Comparison of ENCODE assay signal across 8 cellular contexts in the genomic region with DNA sequence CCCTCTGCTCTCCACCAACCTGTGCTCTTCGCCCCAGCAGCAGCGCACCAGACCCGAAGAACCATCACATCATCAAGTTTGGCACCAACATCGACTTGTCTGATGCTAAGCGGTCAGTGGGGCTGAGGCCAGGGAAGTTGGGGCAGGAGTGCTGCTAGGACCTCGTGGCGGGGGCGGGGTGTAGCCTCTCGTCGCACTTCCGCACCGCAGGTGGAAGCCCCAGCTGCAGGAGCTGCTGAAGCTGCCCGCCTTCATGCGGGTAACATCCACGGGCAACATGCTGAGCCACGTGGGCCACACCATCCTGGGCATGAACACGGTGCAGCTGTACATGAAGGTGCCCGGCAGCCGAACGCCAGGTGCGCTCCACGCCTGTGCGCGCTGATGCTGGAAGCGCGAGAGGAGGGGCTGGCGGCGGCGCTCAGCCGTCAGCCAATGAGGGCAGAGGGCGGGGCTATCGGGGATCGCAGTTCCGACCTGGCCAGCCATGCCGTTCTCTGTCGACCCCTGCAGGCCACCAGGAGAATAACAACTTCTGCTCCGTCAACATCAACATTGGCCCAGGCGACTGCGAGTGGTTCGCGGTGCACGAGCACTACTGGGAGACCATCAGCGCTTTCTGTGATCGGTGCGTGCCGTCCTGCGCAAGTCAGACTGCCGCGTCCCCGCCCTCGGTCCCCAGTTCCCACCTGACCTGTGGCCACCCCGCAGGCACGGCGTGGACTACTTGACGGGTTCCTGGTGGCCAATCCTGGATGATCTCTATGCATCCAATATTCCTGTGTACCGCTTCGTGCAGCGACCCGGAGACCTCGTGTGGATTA. TPM values are rescaled to one million over a fixed set of nuclear protein-coding genes. Genes with fewer than 3 reads are reported as not detected.
DNase-seq lines count a peak whose midpoint lies in the region; TF ChIP-seq lines count a peak whose summit lies in the region.

No MANE protein-coding gene starts in this region.

- H3K4me3 ChIP-seq in GM23248 (no peak overlapping the region), SK-N-SH (ENCODE audit: low read depth in 2 of 2, low read length in 1 of 2) (peak overlapping the region in 1 of 2 experiments; percentile 3; a peak in 1 of 4 replicates), thymus (ENCODE audit: low read length) (peak overlapping the region; percentile 21)

- WGBS in GM23248 (ENCODE audit: low coverage in 1 of 2, low lambda C conversion rate in 2 of 2, missing lambda C conversion rate in 2 of 2), 2 experiments, result 25 to 27% methylated on average over 53 to 59 of the region's 60 CpGs
- 42% methylated on average over 33 of the region's 60 CpGs for WGBS in SK-N-SH (ENCODE audit: low lambda C conversion rate)
- 24% methylated on average over 60 of the region's 60 CpGs for WGBS in thymus

- CTCF ChIA-PET in SK-N-SH (lab: Yijun Ruan, JAX), result interaction anchor here (0.5 to 5.7 kb wide), 10 partner anchors 11 to 108 kb away, joined by 3 to 58 read pairs (median 8); a partner anchor contains a TSS

- POLR2A ChIA-PET in SK-N-SH (lab: Yijun Ruan, JAX), result interaction anchor here (1.1 to 2.4 kb wide), 2 partner anchors 13 to 108 kb away, joined by 4 to 7 read pairs; no protein-coding TSS in a partner anchor

- H3K4me1 ChIP-seq in GM23248 (ENCODE audit: insufficient read depth), result 0 out of 2 replicates have a peak, but pooled peaks cover 8% of the 10 kb centered on the region
- H3K4me1 ChIP-seq in SK-N-SH (ENCODE audit: control insufficient read depth in 1 of 2, insufficient read depth in 2 of 2, low read depth in 1 of 2, low read length in 1 of 2), result peaks cover 13 to 28% of the 10 kb centered on the region in 2 experiments; a peak in 2 of 4 replicates
- peaks cover 21% of the 10 kb centered on the region for H3K4me1 ChIP-seq in thymus (ENCODE audit: control insufficient read depth, insufficient read depth, low read length)

- H3K9me3 ChIP-seq in GM23248 (ENCODE audit: low read depth) (no peaks in the 10 kb centered on the region), SK-N-SH (no peaks in the 10 kb centered on the region), thymus (ENCODE audit: control insufficient read depth) (no peaks in the 10 kb centered on the region)

- H3K9me3 Mint-ChIP-seq in osteocyte (ENCODE audit: unreplicated experiment), result no peaks in the 10 kb centered on the region

- H3K79me2 ChIP-seq in GM23248 (ENCODE audit: insufficient read depth), result peaks cover 54% of the 10 kb centered on the region
- 0 out of 2 replicates have a peak, but pooled peaks cover 2% of the 10 kb centered on the region for H3K79me2 ChIP-seq in SK-N-SH (ENCODE audit: insufficient read depth)

- H2AFZ ChIP-seq in GM23248 (no peak overlapping the region), SK-N-SH (ENCODE audit: low read depth) (no peak overlapping the region)

- DNase-seq in GF-D8 (lab: John Stamatoyannopoulos, UW) (peak; percentile 17), GM23248 (peak; percentile 93), LHCN-M2 (ENCODE audit: low read depth) (peak; percentile 62), SK-N-SH (peak; percentile 94), globus pallidus (ENCODE audit: low spot score) (peak; percentile 90), osteocyte (ENCODE audit: extremely low spot score, unreplicated experiment) (peak; percentile 95)
- peak; percentile 95 for DNase-seq in activated naive CD4-positive, alpha-beta T cell treated with anti-CD3 and anti-CD28 coated beads, Interleukin-2, amount 50 U/mL, for 16 hours

- no peaks in the 10 kb centered on the region for H3K27me3 Mint-ChIP-seq in osteocyte (ENCODE audit: unreplicated experiment)

- no peak overlapping the region for H3K9ac ChIP-seq in GM23248
- no peak overlapping the region for H3K9ac ChIP-seq in SK-N-SH

- H3K27ac Mint-ChIP-seq in osteocyte (ENCODE audit: unreplicated experiment), result peak overlapping the region; percentile 14

- H4K20me1 ChIP-seq in GM23248 (ENCODE audit: insufficient read depth) (no peaks in the 10 kb centered on the region), SK-N-SH (ENCODE audit: insufficient read depth) (peaks cover 31% of the 10 kb centered on the region)

- H3K27me3 ChIP-seq in GM23248 (replicated peaks; ENCODE audit: insufficient read depth) (no peaks in the 10 kb centered on the region), SK-N-SH (ENCODE audit: insufficient read depth) (no peaks in the 10 kb centered on the region), thymus (ENCODE audit: control insufficient read depth, insufficient read depth) (no peaks in the 10 kb centered on the region)

- in situ Hi-C loops in GM23248 (cut with MboI), result loop anchor here (10.0 kb wide), 1 partner anchor 107 kb away; no protein-coding TSS in a partner anchor

- H3K27ac ChIP-seq in GM23248, result no peak overlapping the region
- peak overlapping the region in 1 of 2 experiments; percentile 34; a peak in 1 of 4 replicates for H3K27ac ChIP-seq in SK-N-SH (ENCODE audit: low read depth in 2 of 2, low read length in 1 of 2)
- H3K27ac ChIP-seq in thymus (ENCODE audit: low read depth), result peak overlapping the region; percentile 81

- H3K4me2 ChIP-seq in GM23248 (ENCODE audit: unreplicated experiment) (no peak overlapping the region), SK-N-SH (no peak overlapping the region)

- no peaks in the 10 kb centered on the region; the same call in 1 of the 2 replicates for H3K36me3 ChIP-seq in GM23248 (ENCODE audit: low read depth)
- peaks cover 33 to 68% of the 10 kb centered on the region in 2 experiments for H3K36me3 ChIP-seq in SK-N-SH (replicated peaks in 1 of 2; ENCODE audit: control insufficient read depth in 1 of 2, insufficient read depth in 2 of 2, low read length in 1 of 2)
- H3K36me3 ChIP-seq in thymus (ENCODE audit: control insufficient read depth, insufficient read depth), result peaks cover 86% of the 10 kb centered on the region

- H3K9me2 ChIP-seq in GM23248 (ENCODE audit: insufficient read depth) (no peaks in the 10 kb centered on the region), SK-N-SH (no peaks in the 10 kb centered on the region)

- peaks cover 36% of the 10 kb centered on the region; the same call in 1 of the 2 replicates for H3F3A ChIP-seq in GM23248 (ENCODE audit: insufficient read depth)
- peaks cover 31% of the 10 kb centered on the region for H3F3A ChIP-seq in SK-N-SH (replicated peaks; ENCODE audit: insufficient read depth)

- peak; percentile 87 for TF ChIP-seq CTCF in SK-N-SH (IDR thresholded peaks at IDR 0.05)
- peak; percentile 92 for TF ChIP-seq CTCF in osteocyte (IDR thresholded peaks at IDR 0.05)

- H3K4me3 Mint-ChIP-seq in osteocyte (ENCODE audit: unreplicated experiment), result no peak overlapping the region

- peaks cover 8% of the 10 kb centered on the region for H3K4me1 Mint-ChIP-seq in osteocyte (ENCODE audit: unreplicated experiment)

- no peak for TF ChIP-seq EP300 in SK-N-SH (IDR thresholded peaks at IDR 0.05; ENCODE audit: borderline replicate concordance in 1 of 2, low read depth in 1 of 2, low read length in 1 of 2)

- peaks cover 30% of the 10 kb centered on the region for H3K36me3 Mint-ChIP-seq in osteocyte (ENCODE audit: unreplicated experiment)

- TF ChIP-seq RAD21 in SK-N-SH (IDR thresholded peaks at IDR 0.05; ENCODE audit: low read length), result peak; percentile 95

TF ChIP-seq in SK-N-SH, 30 proteins besides CTCF, POLR2A, EP300 and RAD21 (continues in another document):
- TF ChIP-seq CHD2 (IDR thresholded peaks at IDR 0.05; ENCODE audit: low read length, partially characterized antibody) (peak; percentile 27), YY1 (IDR thresholded peaks at IDR 0.05; ENCODE audit: low read depth) (no peak), GABPA (IDR thresholded peaks at IDR 0.05; ENCODE audit: low read depth) (no peak), NRF1 (IDR thresholded peaks at IDR 0.05; ENCODE audit: low read depth, low read length) (peak; percentile 32; the same call in 1 of the 2 replicates)

RNA-seq across cellular contexts. Expression of a gene that starts 3.2 kb away (rescaled TPM):
- not detected in 2 replicates for total RNA-seq in GM23248 (2014; rRNA removed; shearing (Covaris generic))
- polyA plus RNA-seq in GM23248 (2016; fragmentation: Nextera tagmentation; extraction: Ambion mirVana) (0.23 TPM in 1 of 2 replicates, not detected in the other), SK-N-SH (2012; rRNA removed) (0.83 and 1.2 TPM in 2 replicates), thymus (29.1 TPM)
- total RNA-seq in LHCN-M2 (2014; rRNA removed) (1.1 TPM in 1 of 2 replicates, not detected in the other), osteocyte (3.4 TPM in 2 replicates)
- polyA plus RNA-seq in LHCN-M2 (2012), result 0.24 TPM
- 0.18 and 0.53 TPM in 2 replicates for polyA plus RNA-seq in SK-N-SH (2012; cell fraction: cytosol; rRNA removed)
- polyA plus RNA-seq in SK-N-SH (2012; cell fraction: nucleus; rRNA removed), result 10.9 and 14.0 TPM in 2 replicates

RNA-seq across cellular contexts. Expression of a gene that starts 5.7 kb away (rescaled TPM):
- 70.4 and 71.5 TPM in 2 replicates for total RNA-seq in GM23248 (2014; rRNA removed; shearing (Covaris generic))
- polyA plus RNA-seq in GM23248 (2016; fragmentation: Nextera tagmentation; extraction: Ambion mirVana), result 185 and 196 TPM in 2 replicates
- total RNA-seq in LHCN-M2 (2014; rRNA removed), result 80.8 and 89.6 TPM in 2 replicates
- polyA plus RNA-seq in LHCN-M2 (2012), result 230 TPM
- polyA plus RNA-seq in SK-N-SH (2012; rRNA removed), result 133 and 202 TPM in 2 replicates
- 105 and 121 TPM in 2 replicates for polyA plus RNA-seq in SK-N-SH (2012; cell fraction: cytosol; rRNA removed)
- 74.0 and 122 TPM in 2 replicates for polyA plus RNA-seq in SK-N-SH (2012; cell fraction: nucleus; rRNA removed)
- total RNA-seq in osteocyte, result 65.8 and 66.2 TPM in 2 replicates
- 85.3 TPM for polyA plus RNA-seq in thymus

RNA-seq across cellular contexts. Expression of a gene that starts 6.2 kb away (rescaled TPM):
- 11.0 and 20.6 TPM in 2 replicates for total RNA-seq in GM23248 (2014; rRNA removed; shearing (Covaris generic))
- polyA plus RNA-seq in GM23248 (2016; fragmentation: Nextera tagmentation; extraction: Ambion mirVana) (8.6 and 9.9 TPM in 2 replicates), SK-N-SH (2012; rRNA removed) (8.8 and 9.8 TPM in 2 replicates), thymus (6.0 TPM)
- total RNA-seq in LHCN-M2 (2014; rRNA removed) (5.6 and 7.8 TPM in 2 replicates), osteocyte (8.5 and 10.2 TPM in 2 replicates)
- 4.1 TPM for polyA plus RNA-seq in LHCN-M2 (2012)
- polyA plus RNA-seq in SK-N-SH (2012; cell fraction: cytosol; rRNA removed), result 8.5 and 9.4 TPM in 2 replicates
- 11.6 and 16.8 TPM in 2 replicates for polyA plus RNA-seq in SK-N-SH (2012; cell fraction: nucleus; rRNA removed)

RNA-seq across cellular contexts. Expression of a gene that starts 17.6 kb away (rescaled TPM):
- total RNA-seq in GM23248 (2014; rRNA removed; shearing (Covaris generic)), result 0.76 and 1.3 TPM in 2 replicates
- polyA plus RNA-seq in GM23248 (2016; fragmentation: Nextera tagmentation; extraction: Ambion mirVana) (1.6 and 2.3 TPM in 2 replicates), SK-N-SH (2012; rRNA removed) (1.4 and 2.6 TPM in 2 replicates), thymus (16.3 TPM)
- total RNA-seq in LHCN-M2 (2014; rRNA removed) (1.8 and 2.1 TPM in 2 replicates), osteocyte (52.9 and 53.7 TPM in 2 replicates)
- polyA plus RNA-seq in LHCN-M2 (2012), result 2.7 TPM
- 1.5 and 2.1 TPM in 2 replicates for polyA plus RNA-seq in SK-N-SH (2012; cell fraction: cytosol; rRNA removed)
- polyA plus RNA-seq in SK-N-SH (2012; cell fraction: nucleus; rRNA removed), result 12.6 and 12.7 TPM in 2 replicates

RNA-seq across cellular contexts. Expression of a gene that starts 36.9 kb away (rescaled TPM):
- total RNA-seq in GM23248 (2014; rRNA removed; shearing (Covaris generic)), result 56.5 and 73.6 TPM in 2 replicates
- polyA plus RNA-seq in GM23248 (2016; fragmentation: Nextera tagmentation; extraction: Ambion mirVana) (14.0 and 16.0 TPM in 2 replicates), SK-N-SH (2012; rRNA removed) (55.2 and 56.2 TPM in 2 replicates), thymus (119 TPM)
- total RNA-seq in LHCN-M2 (2014; rRNA removed) (83.2 and 98.2 TPM in 2 replicates), osteocyte (196 and 206 TPM in 2 replicates)
- polyA plus RNA-seq in LHCN-M2 (2012), result 85.2 TPM
- 26.4 and 34.7 TPM in 2 replicates for polyA plus RNA-seq in SK-N-SH (2012; cell fraction: cytosol; rRNA removed)
- 200 and 219 TPM in 2 replicates for polyA plus RNA-seq in SK-N-SH (2012; cell fraction: nucleus; rRNA removed)

Comparison
In these comparisons a context has a peak if more than half of its experiments do, and no peak if none do; other contexts are left out.
1. DNase-seq: peak in every context shown above with its lines; median percentile 95 in activated naive CD4-positive, alpha-beta T cell treated with anti-CD3 and anti-CD28 coated beads, Interleukin-2, amount 50 U/mL, for 16 hours; 95 in osteocyte; 94 in SK-N-SH; 93 in GM23248; 90 in globus pallidus; 62 in LHCN-M2; 17 in GF-D8.